Comparison of ENCODE assay signal across 17 cellular contexts in the genomic region with DNA sequence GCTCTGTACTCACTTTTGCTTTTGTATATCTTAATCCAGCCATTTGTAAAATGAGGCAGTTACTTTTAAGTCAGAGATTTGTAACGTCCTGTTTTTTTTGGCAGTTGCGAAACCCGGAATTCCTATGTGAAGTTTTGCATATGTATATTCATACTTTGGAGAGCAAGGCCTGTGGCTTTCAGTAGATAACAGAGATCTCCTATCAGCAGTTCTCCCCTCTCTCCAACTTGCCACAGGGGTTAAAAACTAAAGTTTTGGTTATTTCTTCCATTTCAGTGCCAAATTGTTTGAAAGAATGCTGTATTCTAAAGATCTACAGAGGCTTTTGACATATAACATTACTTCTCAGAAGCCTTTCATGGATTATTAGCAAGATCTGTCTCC.
A peak's percentile ranks its signal among the peaks of the same experiment; 100 is the strongest.
DNase-seq lines count a peak whose midpoint lies in the region; ATAC-seq and TF ChIP-seq lines count a peak whose summit lies in the region.
"Had no signal": no experiment of that assay in that cellular context is flagged by ENCODE, and none has a peak within 500 bp of the region (broad histone marks: within the 10 kb centered on the region; RNA-seq: fewer than 3 reads in every experiment).

No MANE protein-coding gene starts in this region.

- peaks cover 21% of the 10 kb centered on the region for H3K4me1 Mint-ChIP-seq in mesothelial cell of epicardium
- H3K4me1 Mint-ChIP-seq: activated T-helper 17 cell treated with anti-CD3 and anti-CD28 coated beads, Interleukin-2, amount 50 U/mL, for 72 hours had no signal

- no peak overlapping the region for H3K27ac ChIP-seq in GM23248
- H3K27ac ChIP-seq: ascending aorta had no signal

- no peaks in the 10 kb centered on the region for H3K36me3 ChIP-seq in GM23248 (ENCODE audit: low read depth)
- H3K36me3 ChIP-seq: ascending aorta, BE2C had no signal

- peak overlapping the region; percentile 0 for H3K4me2 ChIP-seq in GM23248 (ENCODE audit: unreplicated experiment)

- WGBS in GM23248 (ENCODE audit: low coverage in 1 of 2, low lambda C conversion rate in 2 of 2, missing lambda C conversion rate in 2 of 2), 2 experiments: 71 to 79% methylated on average over 3 of the region's 3 CpGs

- no peak overlapping the region for H3K4me3 Mint-ChIP-seq in mesothelial cell of epicardium
- H3K4me3 Mint-ChIP-seq: activated CD8-positive, alpha-beta T cell treated with anti-CD3 and anti-CD28 coated beads for 36 hours; activated T-helper 17 cell treated with anti-CD3 and anti-CD28 coated beads, Interleukin-2, amount 50 U/mL, for 72 hours; effector memory CD8-positive, alpha-beta T cell; stimulated activated effector memory CD8-positive, alpha-beta T cell treated with anti-CD3 and anti-CD28 coated beads, Interleukin-12 subunit alpha, Interleukin-12 subunit beta, amount 100 ng/mL, for 72 hours had no signal

- peak overlapping the region; percentile 74 for H3K27ac Mint-ChIP-seq in mesothelial cell of epicardium
- H3K27ac Mint-ChIP-seq: activated CD8-positive, alpha-beta T cell treated with anti-CD3 and anti-CD28 coated beads for 36 hours; activated T-helper 17 cell treated with anti-CD3 and anti-CD28 coated beads, Interleukin-2, amount 50 U/mL, for 72 hours; stimulated activated effector memory CD8-positive, alpha-beta T cell treated with anti-CD3 and anti-CD28 coated beads, Interleukin-12 subunit alpha, Interleukin-12 subunit beta, amount 100 ng/mL, for 72 hours had no signal

- ATAC-seq in HG03521 (IDR thresholded peaks at IDR 0.05; ENCODE audit: unreplicated experiment) (no peak), HG02840 (IDR thresholded peaks at IDR 0.05; ENCODE audit: low FRiP score, unreplicated experiment) (no peak), HG02759 (IDR thresholded peaks at IDR 0.05; ENCODE audit: unreplicated experiment) (no peak)
- ATAC-seq: activated CD8-positive, alpha-beta T cell treated with anti-CD3 and anti-CD28 coated beads for 36 hours; activated T-helper 17 cell treated with anti-CD3 and anti-CD28 coated beads, Interleukin-2, amount 50 U/mL, for 72 hours; effector memory CD8-positive, alpha-beta T cell; stimulated activated effector memory CD8-positive, alpha-beta T cell treated with anti-CD3 and anti-CD28 coated beads, Interleukin-12 subunit alpha, Interleukin-12 subunit beta, amount 100 ng/mL, for 72 hours had no signal

- peaks cover 8% of the 10 kb centered on the region; the same call in 1 of the 2 replicates for H3F3A ChIP-seq in GM23248 (ENCODE audit: insufficient read depth)

- DNase-seq in GM23248 (peak; percentile 43), OCI-M1 (lab: John Stamatoyannopoulos, UW) (peak; percentile 55), choroid plexus epithelial cell (ENCODE audit: low read depth) (peak; percentile 89), mesothelial cell of epicardium (ENCODE audit: low spot score in 2 of 2, unreplicated experiment in 2 of 2) (no peak), RKO (ENCODE audit: low spot score) (no peak)
- DNase-seq: activated CD8-positive, alpha-beta T cell treated with anti-CD3 and anti-CD28 coated beads for 36 hours; BE2C; effector memory CD8-positive, alpha-beta T cell; NCI-H2029 treated with DMSO at 0.1 percent for 48 hours; NCI-H748 treated with DMSO at 0.1 percent for 48 hours; stimulated activated CD4-positive, alpha-beta T cell treated with anti-CD3 and anti-CD28 coated beads, Interleukin-4, amount 100 ng/mL, for 24 hours had no signal

- H3K9ac ChIP-seq in GM23248: no peak overlapping the region

- H3K9me2 ChIP-seq in GM23248 (ENCODE audit: insufficient read depth): no peaks in the 10 kb centered on the region

- H3K4me1 ChIP-seq in GM23248 (ENCODE audit: insufficient read depth): peaks cover 27% of the 10 kb centered on the region; the same call in 1 of the 2 replicates
- H3K4me1 ChIP-seq: BE2C had no signal

- peaks cover 3% of the 10 kb centered on the region for H3K9me3 ChIP-seq in GM23248 (ENCODE audit: low read depth)

- H2AFZ ChIP-seq in GM23248: 0 out of 2 replicates have a peak overlapping the region, but pooled peaks have one; percentile 8

- no peak overlapping the region for H3K4me3 ChIP-seq in GM23248
- H3K4me3 ChIP-seq in choroid plexus epithelial cell (ENCODE audit: low read depth, low read length): no peak overlapping the region
- H3K4me3 ChIP-seq: ascending aorta had no signal

- peaks cover 36% of the 10 kb centered on the region for H3K36me3 Mint-ChIP-seq in mesothelial cell of epicardium

- no peaks in the 10 kb centered on the region for H3K27me3 Mint-ChIP-seq in mesothelial cell of epicardium (ENCODE audit: low read depth)
- H3K27me3 Mint-ChIP-seq: activated CD8-positive, alpha-beta T cell treated with anti-CD3 and anti-CD28 coated beads for 36 hours; activated T-helper 17 cell treated with anti-CD3 and anti-CD28 coated beads, Interleukin-2, amount 50 U/mL, for 72 hours; effector memory CD8-positive, alpha-beta T cell had no signal

- H3K9me3 Mint-ChIP-seq in mesothelial cell of epicardium: peaks cover 36% of the 10 kb centered on the region

- H4K20me1 ChIP-seq in GM23248 (ENCODE audit: insufficient read depth): no peaks in the 10 kb centered on the region

- no peaks in the 10 kb centered on the region for H3K27me3 ChIP-seq in GM23248 (replicated peaks; ENCODE audit: insufficient read depth)
- H3K27me3 ChIP-seq: ascending aorta, BE2C had no signal

- in situ Hi-C loops in GM23248 (cut with MboI): no loop called here

- peaks cover 24% of the 10 kb centered on the region for H3K79me2 ChIP-seq in GM23248 (ENCODE audit: insufficient read depth)

- TF ChIP-seq CTCF in choroid plexus epithelial cell (conservative IDR thresholded peaks at IDR 0.05; ENCODE audit: low read depth, low read length): no peak
- no peak for TF ChIP-seq CTCF in mesothelial cell of epicardium (IDR thresholded peaks at IDR 0.05; ENCODE audit: unreplicated experiment)

Comparison
In these comparisons a context has a peak if more than half of its experiments do, and no peak if none do; other contexts are left out.
1. DNase-seq: peak in GM23248 (single experiment), OCI-M1 (single experiment) and choroid plexus epithelial cell (single experiment); none in mesothelial cell of epicardium (0 of 2) and RKO (single experiment).